ENCODE assay signal across 10 cellular contexts in the genomic region with DNA sequence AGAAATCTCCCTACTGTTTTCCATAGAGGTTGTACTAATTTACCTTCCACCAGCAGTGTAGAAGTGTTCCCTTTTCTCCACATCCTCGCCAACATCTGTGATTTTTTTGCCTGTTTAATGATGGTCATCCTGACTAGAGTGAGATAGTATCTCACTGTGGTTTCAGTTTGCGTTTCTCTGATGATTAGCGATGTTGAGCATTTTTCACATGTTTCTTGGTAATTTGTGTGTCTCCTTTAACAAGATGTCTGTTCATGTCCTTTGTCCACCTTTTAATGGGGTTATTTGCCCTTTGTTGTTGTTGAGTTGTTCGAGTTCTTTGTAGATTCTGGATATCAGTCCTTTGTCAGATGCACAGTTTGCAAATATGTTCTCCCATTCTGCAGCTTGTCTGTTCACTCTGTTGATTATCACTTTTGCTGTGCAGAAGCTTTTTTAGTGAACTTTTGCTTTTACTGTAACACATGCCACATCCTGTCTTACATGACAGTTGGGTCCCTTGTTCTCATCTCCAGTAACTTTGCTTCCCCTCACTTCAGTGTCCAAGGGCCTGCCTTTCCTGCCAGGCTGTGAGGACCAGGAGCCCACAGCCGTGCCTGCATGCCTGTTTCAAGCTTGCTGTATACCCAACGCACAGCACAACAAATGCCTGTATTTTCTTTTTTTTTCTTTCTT.
DNase-seq lines count a peak whose midpoint lies in the region; ATAC-seq and TF ChIP-seq lines count a peak whose summit lies in the region.
"Had no signal": no experiment of that assay in that cellular context is flagged by ENCODE, and none has a peak within 500 bp of the region (broad histone marks: within the 10 kb centered on the region; RNA-seq: fewer than 3 reads in every experiment).

No MANE protein-coding gene starts in this region.

- TF ChIP-seq POLR2A in tibial nerve (IDR thresholded peaks at IDR 0.05) = no peak

- no peak for TF ChIP-seq EP300 in tibial nerve (IDR thresholded peaks at IDR 0.05)

- H3K4me1 ChIP-seq in tibial nerve = peaks cover 0 to 20% (median 3%) of the 10 kb centered on the region in 4 donors

- H3K36me3 ChIP-seq in tibial nerve = no peaks in the 10 kb centered on the region

- H3K27ac ChIP-seq in tibial nerve = no peak overlapping the region

- intact Hi-C loops in Right ventricle myocardium superior (cut with DNase I) = no loop called here

- H3K4me3 ChIP-seq in tibial nerve = no peak overlapping the region
- H3K4me3 ChIP-seq in foreskin fibroblast (ENCODE audit: low read depth in 1 of 2, low read length in 2 of 2) = no peak overlapping the region

- no peaks in the 10 kb centered on the region for H3K9me3 ChIP-seq in tibial nerve

- TF ChIP-seq CTCF in tibial nerve (IDR thresholded peaks at IDR 0.05) (no peak), foreskin fibroblast (IDR thresholded peaks at IDR 0.05; ENCODE audit: low read depth, low read length) (no peak)

- DNase-seq in AML-193 (lab: John Stamatoyannopoulos, UW) = peak; percentile 42 to 54
- DNase-seq in UCSD-AML1 (lab: John Stamatoyannopoulos, UW; ENCODE audit: unreplicated experiment) = peak; percentile 28
- DNase-seq in NCI-H1105 treated with DMSO at 0.1 percent for 48 hours (lab: John Stamatoyannopoulos, UW) = no peak
- DNase-seq in Right ventricle myocardium superior = no peak
- DNase-seq in tibial nerve (ENCODE audit: low spot score in 2 of 2) = no peak
- DNase-seq in foreskin fibroblast = no peak
- DNase-seq: C1 segment of cervical spinal cord had no signal

- no peaks in the 10 kb centered on the region for H3K27me3 ChIP-seq in tibial nerve

- ATAC-seq in GM19043 (IDR thresholded peaks at IDR 0.05; ENCODE audit: low read depth, unreplicated experiment) (peak; percentile 65), HG03097 (IDR thresholded peaks at IDR 0.05; ENCODE audit: low FRiP score, unreplicated experiment) (peak; percentile 78), Right ventricle myocardium superior (ENCODE audit: poor library complexity) (no peak)
- ATAC-seq: Right ventricle myocardium inferior had no signal

- WGBS in tibial nerve, 2 donors = 50 to 54% methylated on average over 6 of the region's 6 CpGs

Comparison
In these comparisons a context has a peak if more than half of its experiments do, and no peak if none do; other contexts are left out.
1. DNase-seq: peak in AML-193 (2 of 2) and UCSD-AML1 (single experiment); none in NCI-H1105 treated with DMSO at 0.1 percent for 48 hours (single experiment), Right ventricle myocardium superior (single experiment), tibial nerve (0 of 2) and foreskin fibroblast (0 of 2).